Comparison of ENCODE assay signal across 21 cellular contexts in the genomic region with DNA sequence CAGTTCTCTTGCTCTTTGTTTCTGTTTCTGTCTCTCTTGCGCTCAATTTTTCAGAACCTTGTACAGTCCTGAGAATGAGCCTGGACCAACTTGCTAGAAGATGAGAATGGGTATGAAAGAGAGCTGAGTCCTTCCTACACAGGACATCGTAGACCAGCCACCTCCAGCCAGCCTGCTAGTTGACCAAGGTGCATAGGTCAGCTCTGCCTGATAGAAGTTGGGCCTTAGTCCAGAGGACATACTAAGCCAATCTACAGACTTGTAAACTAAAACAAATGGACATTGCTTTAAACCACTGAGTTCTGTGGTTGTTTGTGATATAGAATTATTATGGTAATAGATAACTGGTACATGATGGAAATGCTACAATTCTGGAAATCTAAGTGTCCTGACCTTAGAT.
DNase-seq lines count a peak whose midpoint lies in the region; ATAC-seq, FAIRE-seq and TF ChIP-seq lines count a peak whose summit lies in the region.
"Had no signal": no experiment of that assay in that cellular context is flagged by ENCODE, and none has a peak within 500 bp of the region (broad histone marks: within the 10 kb centered on the region; RNA-seq: fewer than 3 reads in every experiment).

No MANE protein-coding gene starts in this region.

- H3K9ac ChIP-seq in liver (ENCODE audit: low read depth in 1 of 2, low read length in 2 of 2): no peak overlapping the region
- H3K9ac ChIP-seq: BLaER1 treated with 17β-estradiol and CSF1 and Interleukin-3, amounts not matched to agents 10 nM and 100 nM had no signal

- no peaks in the 10 kb centered on the region for H3K9me3 ChIP-seq in liver (ENCODE audit: control insufficient read depth in 4 of 4, low read length in 3 of 4)
- H3K9me3 ChIP-seq: A549 had no signal

- H3K27me3 ChIP-seq in liver (ENCODE audit: control insufficient read depth in 4 of 4, insufficient read depth in 4 of 4, low read length in 3 of 4): no peaks in the 10 kb centered on the region
- H3K27me3 ChIP-seq: BLaER1 treated with 17β-estradiol and CSF1 and Interleukin-3, amounts not matched to agents 10 nM and 100 nM had no signal

- no peak for TF ChIP-seq CTCF in liver (IDR thresholded peaks at IDR 0.05; ENCODE audit: low read depth, low read length, missing input control)

- H3K4me3 ChIP-seq in liver (ENCODE audit: low read depth in 1 of 3, low read length in 3 of 3): no peak overlapping the region
- H3K4me3 ChIP-seq: A549; BLaER1 treated with 17β-estradiol and CSF1 and Interleukin-3, amounts not matched to agents 10 nM and 100 nM had no signal

- intact Hi-C loops in Right ventricle myocardium superior (cut with DNase I): no loop called here

- H3K36me3 ChIP-seq in liver (ENCODE audit: control insufficient read depth in 4 of 4, insufficient read depth in 3 of 4, low read depth in 1 of 4, low read length in 3 of 4): no peaks in the 10 kb centered on the region
- H3K36me3 ChIP-seq: BLaER1 treated with 17β-estradiol and CSF1 and Interleukin-3, amounts not matched to agents 10 nM and 100 nM had no signal

- no peak overlapping the region for H3K27ac ChIP-seq in liver (ENCODE audit: low read depth in 1 of 2, low read length in 2 of 2)
- H3K27ac ChIP-seq: 22Rv1; A549; BLaER1 treated with 17β-estradiol and CSF1 and Interleukin-3, amounts not matched to agents 10 nM and 100 nM; C4-2B had no signal

- ATAC-seq in left lobe of liver (peak; percentile 94), Right ventricle myocardium superior (ENCODE audit: poor library complexity) (no peak), GM19328 (IDR thresholded peaks at IDR 0.05; ENCODE audit: unreplicated experiment) (no peak)
- ATAC-seq: A549; CD8-positive, alpha-beta T cell had no signal

- no peaks in the 10 kb centered on the region for H3K4me1 ChIP-seq in liver (ENCODE audit: control insufficient read depth in 4 of 4, insufficient read depth in 4 of 4, low read length in 3 of 4)
- H3K4me1 ChIP-seq: A549; BLaER1 treated with 17β-estradiol and CSF1 and Interleukin-3, amounts not matched to agents 10 nM and 100 nM; Caco-2 had no signal

- 70% methylated on average over 2 of the region's 2 CpGs for WGBS in liver

- TF ChIP-seq RAD21 in liver (IDR thresholded peaks at IDR 0.05): peak in 1 of 2 donors; percentile 17

- FAIRE-seq in HTR-8/SVneo (lab: Jason Lieb, UNC): peak; percentile 76
- FAIRE-seq: A549, D721Med, G401.6, GM12891, GM19239 had no signal

- no peak for DNase-seq in HTR-8/SVneo (ENCODE audit: insufficient read length, low spot score)
- peak; percentile 46 for DNase-seq in left lobe of liver (ENCODE audit: low spot score)
- DNase-seq in Right ventricle myocardium superior: no peak
- no peak for DNase-seq in SIG-M5 (lab: John Stamatoyannopoulos, UW)
- DNase-seq: AML-193; Caco-2; Calu3; CD4-positive, alpha-beta T cell; CD8-positive, alpha-beta T cell; DMS79 treated with DMSO at 0.1 percent for 48 hours; GF-D8 had no signal

TF ChIP-seq in liver, 16 proteins besides CTCF, POLR2A, EP300 and RAD21:
- TF ChIP-seq HNF4G (IDR thresholded peaks at IDR 0.05) (peak; percentile 33), TAF1 (conservative IDR thresholded peaks at IDR 0.05) (no peak), FOXA2 (IDR thresholded peaks at IDR 0.05) (no peak), HNF4A (conservative IDR thresholded peaks at IDR 0.05) (peak; percentile 53 to 79), FOXA1 (IDR thresholded peaks at IDR 0.05) (no peak), JUND (IDR thresholded peaks at IDR 0.05) (no peak), SP1 (IDR thresholded peaks at IDR 0.05) (peak; percentile 12), RXRA (IDR thresholded peaks at IDR 0.05) (peak in 1 of 2 donors; percentile 8)
- TF ChIP-seq, protein P1, sequence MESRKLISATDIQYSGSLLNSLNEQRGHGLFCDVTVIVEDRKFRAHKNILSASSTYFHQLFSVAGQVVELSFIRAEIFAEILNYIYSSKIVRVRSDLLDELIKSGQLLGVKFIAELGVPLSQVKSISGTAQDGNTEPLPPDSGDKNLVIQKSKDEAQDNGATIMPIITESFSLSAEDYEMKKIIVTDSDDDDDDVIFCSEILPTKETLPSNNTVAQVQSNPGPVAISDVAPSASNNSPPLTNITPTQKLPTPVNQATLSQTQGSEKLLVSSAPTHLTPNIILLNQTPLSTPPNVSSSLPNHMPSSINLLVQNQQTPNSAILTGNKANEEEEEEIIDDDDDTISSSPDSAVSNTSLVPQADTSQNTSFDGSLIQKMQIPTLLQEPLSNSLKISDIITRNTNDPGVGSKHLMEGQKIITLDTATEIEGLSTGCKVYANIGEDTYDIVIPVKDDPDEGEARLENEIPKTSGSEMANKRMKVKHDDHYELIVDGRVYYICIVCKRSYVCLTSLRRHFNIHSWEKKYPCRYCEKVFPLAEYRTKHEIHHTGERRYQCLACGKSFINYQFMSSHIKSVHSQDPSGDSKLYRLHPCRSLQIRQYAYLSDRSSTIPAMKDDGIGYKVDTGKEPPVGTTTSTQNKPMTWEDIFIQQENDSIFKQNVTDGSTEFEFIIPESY (IDR thresholded peaks at IDR 0.05): no peak
